1 cellular context compared by ENCODE assay signal in the genomic region with DNA sequence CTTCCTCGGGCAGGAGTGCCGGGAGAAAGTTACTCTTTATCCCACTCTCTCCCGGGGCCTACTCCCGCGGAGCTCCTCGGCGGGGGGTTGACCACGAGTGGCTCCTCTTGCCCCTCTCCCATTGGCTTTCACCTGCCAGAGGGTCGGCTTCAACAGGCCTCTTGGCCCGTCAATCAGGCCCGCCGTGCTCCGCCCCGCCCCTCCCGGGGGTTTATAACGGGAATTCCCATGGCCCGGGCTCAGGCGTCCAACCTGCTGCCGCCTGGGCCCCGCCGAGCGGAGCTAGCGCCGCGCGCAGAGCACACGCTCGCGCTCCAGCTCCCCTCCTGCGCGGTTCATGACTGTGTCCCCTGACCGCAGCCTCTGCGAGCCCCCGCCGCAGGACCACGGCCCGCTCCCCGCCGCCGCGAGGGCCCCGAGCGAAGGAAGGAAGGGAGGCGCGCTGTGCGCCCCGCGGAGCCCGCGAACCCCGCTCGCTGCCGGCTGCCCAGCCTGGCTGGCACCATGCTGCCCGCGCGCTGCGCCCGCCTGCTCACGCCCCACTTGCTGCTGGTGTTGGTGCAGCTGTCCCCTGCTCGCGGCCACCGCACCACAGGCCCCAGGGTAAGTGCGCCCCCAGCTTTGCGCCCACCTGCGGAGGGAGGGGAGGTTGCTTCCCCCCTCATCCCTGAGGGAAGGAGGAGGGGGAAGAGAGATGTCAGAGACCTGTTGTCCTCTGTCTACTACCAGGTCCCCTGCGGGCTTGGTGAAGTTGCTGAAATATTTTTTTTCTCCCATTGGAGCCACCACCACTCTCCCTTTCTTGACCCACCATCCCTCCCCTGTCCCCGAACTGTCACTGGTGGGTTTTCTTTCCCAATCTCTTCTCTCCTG.
A peak's percentile ranks its signal among the peaks of the same experiment; 100 is the strongest.
TF ChIP-seq lines count a peak whose summit lies in the region.

A gene with protein sequence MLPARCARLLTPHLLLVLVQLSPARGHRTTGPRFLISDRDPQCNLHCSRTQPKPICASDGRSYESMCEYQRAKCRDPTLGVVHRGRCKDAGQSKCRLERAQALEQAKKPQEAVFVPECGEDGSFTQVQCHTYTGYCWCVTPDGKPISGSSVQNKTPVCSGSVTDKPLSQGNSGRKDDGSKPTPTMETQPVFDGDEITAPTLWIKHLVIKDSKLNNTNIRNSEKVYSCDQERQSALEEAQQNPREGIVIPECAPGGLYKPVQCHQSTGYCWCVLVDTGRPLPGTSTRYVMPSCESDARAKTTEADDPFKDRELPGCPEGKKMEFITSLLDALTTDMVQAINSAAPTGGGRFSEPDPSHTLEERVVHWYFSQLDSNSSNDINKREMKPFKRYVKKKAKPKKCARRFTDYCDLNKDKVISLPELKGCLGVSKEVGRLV (plus strand): TSS at position 242 of the 873 bp plus-strand sequence. CDS start 263 bp downstream, at position 505.

TF ChIP-seq in endothelial cell of umbilical vein, 7 proteins besides CTCF, POLR2A, EP300 and RAD21:
- TF ChIP-seq JUN (IDR thresholded peaks at IDR 0.05; ENCODE audit: borderline replicate concordance, insufficient read depth, insufficient read length, low read depth) (no peak), MYC (IDR thresholded peaks at IDR 0.05; ENCODE audit: low read depth, low read length) (no peak), FOS (IDR thresholded peaks at IDR 0.05; ENCODE audit: borderline replicate concordance, insufficient read depth, low read length) (no peak), GATA2 (IDR thresholded peaks at IDR 0.05; ENCODE audit: insufficient read depth, insufficient read length, low read depth, low read length) (no peak), EZH2 (IDR thresholded peaks at IDR 0.05; ENCODE audit: borderline replicate concordance, low read depth, low read length, severe bottlenecking) (peak; percentile 59), POLR2AphosphoS5 (IDR thresholded peaks at IDR 0.05; ENCODE audit: insufficient read depth, low read depth, low read length) (no peak)
- TF ChIP-seq, protein P1, sequence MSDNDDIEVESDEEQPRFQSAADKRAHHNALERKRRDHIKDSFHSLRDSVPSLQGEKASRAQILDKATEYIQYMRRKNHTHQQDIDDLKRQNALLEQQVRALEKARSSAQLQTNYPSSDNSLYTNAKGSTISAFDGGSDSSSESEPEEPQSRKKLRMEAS (IDR thresholded peaks at IDR 0.05; ENCODE audit: insufficient read depth, insufficient read length), result no peak
